ENCODE assay signal across 8 cellular contexts in the genomic region with DNA sequence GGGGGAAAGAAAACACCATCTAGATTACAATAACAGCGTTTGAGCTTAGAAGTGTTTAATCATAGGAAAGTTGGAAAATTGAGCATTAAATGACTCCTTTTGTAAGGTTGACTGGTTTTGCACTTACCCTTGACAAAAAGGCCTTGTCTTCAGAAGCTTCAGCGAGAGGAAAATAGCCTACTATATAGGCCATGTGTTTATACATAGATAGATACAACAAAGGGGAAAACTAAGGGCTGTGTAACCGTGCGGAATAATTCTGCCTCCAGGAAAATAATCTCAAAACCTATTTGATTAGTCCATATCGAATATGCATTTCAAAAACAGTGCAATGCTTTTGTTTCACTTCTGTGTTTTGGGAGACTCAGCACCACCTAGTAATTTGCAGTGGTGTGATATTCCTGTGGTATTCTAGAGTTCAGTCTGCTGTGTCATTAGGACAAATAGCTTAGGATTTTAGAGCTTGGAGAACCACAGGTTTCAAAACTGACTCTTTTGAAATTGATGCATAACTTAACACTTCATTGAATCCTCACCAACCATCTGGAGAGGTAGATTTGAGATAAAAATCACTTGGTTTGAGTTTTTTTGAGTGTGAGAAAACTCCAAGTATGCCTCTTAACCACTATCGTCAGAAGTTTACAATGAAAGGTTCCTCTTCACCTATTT. TPM values are rescaled to one million over a fixed set of nuclear protein-coding genes. Genes with fewer than 3 reads are reported as not detected.
DNase-seq lines count a peak whose midpoint lies in the region; ATAC-seq and TF ChIP-seq lines count a peak whose summit lies in the region.

No MANE protein-coding gene starts in this region.

- H3K9me1 ChIP-seq in IMR-90 (ENCODE audit: insufficient read depth, low read length): peaks cover 5% of the 10 kb centered on the region; the same call in 1 of the 2 replicates

- H4K8ac ChIP-seq in IMR-90 (ENCODE audit: low read depth in 2 of 2, low read length in 2 of 2): peak overlapping the region in 1 of 2 experiments; percentile 24; a peak in 2 of 4 replicates

- H3K18ac ChIP-seq in IMR-90 (ENCODE audit: low read depth, low read length): peak overlapping the region; percentile 20; the same call in 1 of the 2 replicates

- H2BK120ac ChIP-seq in IMR-90 (ENCODE audit: low read depth, low read length): no peak overlapping the region

- H2AFZ ChIP-seq in IMR-90 (replicated peaks; ENCODE audit: low read length, poor library complexity): no peak overlapping the region

- H3K4me3 Mint-ChIP-seq in MCF 10A (ENCODE audit: unreplicated experiment) (peak overlapping the region; percentile 81), naive B cell (peak overlapping the region; percentile 29 to 97 (median 91))
- H3K4me3 Mint-ChIP-seq in activated CD4-positive, alpha-beta T cell treated with anti-CD3 and anti-CD28 coated beads, Interleukin-2, amount 10 ng/mL, durations not matched to agents 7 days and 5 days: no peak overlapping the region

- WGBS in IMR-90 (ENCODE audit: extremely low coverage in 2 of 2, insufficient read length in 1 of 2), 2 experiments: no CpG with 5 or more reads among the region's 6 CpGs

- no peak overlapping the region for H2BK20ac ChIP-seq in IMR-90 (ENCODE audit: low read depth, low read length)

- no peak for TF ChIP-seq POLR2A in IMR-90 (IDR thresholded peaks at IDR 0.05; ENCODE audit: low read depth, low read length)

- no peaks in the 10 kb centered on the region for H3K27me3 Mint-ChIP-seq in MCF 10A (ENCODE audit: insufficient read depth, unreplicated experiment)
- no peaks in the 10 kb centered on the region for H3K27me3 Mint-ChIP-seq in naive B cell
- peaks cover 11% of the 10 kb centered on the region for H3K27me3 Mint-ChIP-seq in activated CD4-positive, alpha-beta T cell treated with anti-CD3 and anti-CD28 coated beads, Interleukin-2, amount 10 ng/mL, durations not matched to agents 7 days and 5 days

- dilution Hi-C loops in IMR-90 (cut with HindIII; ENCODE audit: low sequenced_read_pairs, unreplicated experiment): no loop called here

- peak overlapping the region; percentile 99 for H3K4me2 ChIP-seq in IMR-90 (ENCODE audit: low read depth, low read length)

- in situ Hi-C loops in IMR-90 (cut with MboI; ENCODE audit: low sequenced_read_pairs): loop anchor here (25.0 kb wide), 1 partner anchor 391 kb away; a partner anchor contains a TSS

- H3K9me3 ChIP-seq in IMR-90 (ENCODE audit: control insufficient read depth, insufficient read depth, low read length): no peaks in the 10 kb centered on the region

- intact Hi-C loops in IMR-90 (cut with micrococcal nuclease): loop anchor here (2.0 to 10.0 kb wide), 3 partner anchors 51 to 167 kb away; a partner anchor contains a TSS
- intact Hi-C loops in MCF 10A (cut with micrococcal nuclease): no loop called here

- H3K79me1 ChIP-seq in IMR-90 (ENCODE audit: low read depth in 1 of 2, low read length in 2 of 2): peaks cover 14 to 53% of the 10 kb centered on the region in 2 experiments

- no peak for TF ChIP-seq CTCF in AG09309 (IDR thresholded peaks at IDR 0.05; ENCODE audit: control insufficient read depth, insufficient read depth, low read depth, low read length, missing control alignments)
- TF ChIP-seq CTCF in IMR-90 (conservative IDR thresholded peaks at IDR 0.05; ENCODE audit: low read depth, low read length): no peak
- TF ChIP-seq CTCF in MCF 10A (IDR thresholded peaks at IDR 0.05; ENCODE audit: unreplicated experiment): no peak

- POLR2A ChIA-PET in IMR-90 (lab: Charles Lee; ENCODE audit: unreplicated experiment) (interaction anchor here (0.5 kb wide), 1 partner anchor 213 kb away, joined by 4 read pairs; no protein-coding TSS in a partner anchor), MCF 10A (lab: Yijun Ruan, JAX) (interaction anchor here (0.6 to 5.8 kb wide), 11 partner anchors 10 to 331 kb away, joined by 3 to 32 read pairs (median 3); a partner anchor contains a TSS)
- POLR2A ChIA-PET in activated CD4-positive, alpha-beta T cell treated with anti-CD3 and anti-CD28 coated beads, Interleukin-2, amount 10 ng/mL, durations not matched to agents 7 days and 5 days (lab: Charles Lee): no interaction called here

- H2BK15ac ChIP-seq in IMR-90 (ENCODE audit: low read depth, low read length): no peak overlapping the region

- H3K4me1 Mint-ChIP-seq in MCF 10A (ENCODE audit: insufficient read depth, unreplicated experiment) (peaks cover 15% of the 10 kb centered on the region), naive B cell (peaks cover 16 to 37% (median 24%) of the 10 kb centered on the region in 3 donors)
- peaks cover 50% of the 10 kb centered on the region for H3K4me1 Mint-ChIP-seq in activated CD4-positive, alpha-beta T cell treated with anti-CD3 and anti-CD28 coated beads, Interleukin-2, amount 10 ng/mL, durations not matched to agents 7 days and 5 days

- H3K9me3 Mint-ChIP-seq in MCF 10A (ENCODE audit: unreplicated experiment) (no peaks in the 10 kb centered on the region), naive B cell (no peaks in the 10 kb centered on the region)
- H3K9me3 Mint-ChIP-seq in activated CD4-positive, alpha-beta T cell treated with anti-CD3 and anti-CD28 coated beads, Interleukin-2, amount 10 ng/mL, durations not matched to agents 7 days and 5 days: no peaks in the 10 kb centered on the region

- H3K4me3 ChIP-seq in AG09309 (ENCODE audit: control insufficient read depth, low read depth, low read length): peak overlapping the region; percentile 73
- peak overlapping the region; percentile 94 for H3K4me3 ChIP-seq in IMR-90 (ENCODE audit: insufficient read depth, low read depth, low read length)

- H2AK5ac ChIP-seq in IMR-90 (ENCODE audit: low read depth, low read length): 0 out of 2 replicates have a peak overlapping the region, but pooled peaks have one; percentile 10

- no peaks in the 10 kb centered on the region for H4K20me1 ChIP-seq in IMR-90 (ENCODE audit: insufficient read depth, low read length)

- BruUV-seq in IMR-90 (replicated peaks; lab: Mats Ljungman, UMichigan): no TSS peak
- BruUV-seq in MCF 10A (replicated peaks; lab: Mats Ljungman, UMichigan): TSS peak; percentile 34

- H3K4me1 ChIP-seq in IMR-90 (ENCODE audit: control insufficient read depth, insufficient read depth, low read length): peaks cover 5% of the 10 kb centered on the region

- no peaks in the 10 kb centered on the region for H3K27me3 ChIP-seq in IMR-90 (ENCODE audit: control insufficient read depth, insufficient read depth, low read length)

- H3K9ac ChIP-seq in IMR-90 (ENCODE audit: low read depth, low read length): peak overlapping the region; percentile 45; the same call in 1 of the 2 replicates

- no peak overlapping the region for H2AK9ac ChIP-seq in IMR-90 (replicated peaks; ENCODE audit: low read depth, low read length, poor library complexity)

- ATAC-seq in IMR-90 (ENCODE audit: low read depth) (no peak), naive B cell (ENCODE audit: low read depth in 2 of 2) (no peak), HG03565 (IDR thresholded peaks at IDR 0.05; ENCODE audit: unreplicated experiment) (no peak), GM19395 (IDR thresholded peaks at IDR 0.05; ENCODE audit: unreplicated experiment) (no peak)

- peak overlapping the region; percentile 50; the same call in 1 of the 2 replicates for H3K14ac ChIP-seq in IMR-90 (replicated peaks; ENCODE audit: low read depth, low read length)

- peaks cover 7% of the 10 kb centered on the region; the same call in 1 of the 2 replicates for H3K36me3 ChIP-seq in IMR-90 (ENCODE audit: control insufficient read depth, insufficient read depth, low read length)

- no peak overlapping the region for H3K27ac ChIP-seq in IMR-90 (ENCODE audit: insufficient read depth, low read length)

- CTCF ChIA-PET in IMR-90 (lab: Yijun Ruan, JAX): interaction anchor here (1.0 kb wide), 2 partner anchors 23 to 57 kb away, joined by 3 read pairs; no protein-coding TSS in a partner anchor
- CTCF ChIA-PET in MCF 10A (lab: Yijun Ruan, JAX): interaction anchor here (0.6 to 1.8 kb wide), 8 partner anchors 11 to 543 kb away, joined by 3 to 8 read pairs (median 4); a partner anchor contains a TSS
- CTCF ChIA-PET in activated CD4-positive, alpha-beta T cell treated with anti-CD3 and anti-CD28 coated beads, Interleukin-2, amount 10 ng/mL, durations not matched to agents 7 days and 5 days (lab: Charles Lee): interaction anchor here (0.7 to 2.0 kb wide), 3 partner anchors 11 to 51 kb away, joined by 3 to 6 read pairs (median 6); no protein-coding TSS in a partner anchor

- no peak for TF ChIP-seq RAD21 in IMR-90 (IDR thresholded peaks at IDR 0.05; ENCODE audit: low read length)

- H3K36me3 Mint-ChIP-seq in MCF 10A (ENCODE audit: insufficient read depth, unreplicated experiment) (peaks cover 6% of the 10 kb centered on the region), naive B cell (no peaks in the 10 kb centered on the region)
- H3K36me3 Mint-ChIP-seq in activated CD4-positive, alpha-beta T cell treated with anti-CD3 and anti-CD28 coated beads, Interleukin-2, amount 10 ng/mL, durations not matched to agents 7 days and 5 days (ENCODE audit: low read depth): no peaks in the 10 kb centered on the region

- no peak overlapping the region for H4K5ac ChIP-seq in IMR-90 (ENCODE audit: low read depth, low read length)

- DNase-seq in AG09309 (ENCODE audit: low read depth) (peak; percentile 20), IMR-90 (no peak), MCF 10A (ENCODE audit: unreplicated experiment) (no peak), naive B cell (peak; percentile 11), NCI-H2171 (lab: John Stamatoyannopoulos, UW) (no peak)
- no peak for DNase-seq in activated CD4-positive, alpha-beta T cell treated with anti-CD3 and anti-CD28 coated beads, Interleukin-2, amount 10 ng/mL, durations not matched to agents 7 days and 5 days

- peak overlapping the region; percentile 37; the same call in 1 of the 2 replicates for H3K4ac ChIP-seq in IMR-90 (ENCODE audit: low read depth, low read length)

- H3K27ac Mint-ChIP-seq in MCF 10A (ENCODE audit: low read depth, unreplicated experiment) (peak overlapping the region; percentile 63), naive B cell (peak overlapping the region in 5 of 6 donors; percentile 28 to 94 (median 81))
- no peak overlapping the region for H3K27ac Mint-ChIP-seq in activated CD4-positive, alpha-beta T cell treated with anti-CD3 and anti-CD28 coated beads, Interleukin-2, amount 10 ng/mL, durations not matched to agents 7 days and 5 days

- peak overlapping the region; percentile 57 for H3K56ac ChIP-seq in IMR-90 (ENCODE audit: extremely low read depth, insufficient read depth, low read length)

- peak overlapping the region; percentile 7 for H2BK5ac ChIP-seq in IMR-90 (ENCODE audit: low read depth, low read length, poor library complexity, severe bottlenecking)

- H3K23ac ChIP-seq in IMR-90 (ENCODE audit: low read depth, low read length): peak overlapping the region; percentile 73

- H4K91ac ChIP-seq in IMR-90 (ENCODE audit: insufficient read depth, low read depth, low read length): no peak overlapping the region

RNA-seq across cellular contexts. Expression of a gene that starts 1.8 kb away (rescaled TPM):
- total RNA-seq in IMR-90 (2012; rRNA removed) (6.6 and 7.5 TPM in 2 replicates), MCF 10A (2022) (4.4 and 4.7 TPM in 2 replicates)
- polyA plus RNA-seq in IMR-90 (2012; rRNA removed) (7.7 and 8.3 TPM in 2 replicates), naive B cell (ENCODE audit: low read depth in 6 of 6) (1 to 10 TPM in 1 of 6 donors, under 1 TPM in 4, not detected in 1; 0.54 to 1.5 (median 0.83) TPM)
- polyA plus RNA-seq in IMR-90 (2012; cell fraction: cytosol; rRNA removed): 2.2 and 2.4 TPM in 2 replicates
- 2.2 and 3.0 TPM in 2 replicates for polyA plus RNA-seq in IMR-90 (2012; cell fraction: nucleus; rRNA removed; ENCODE audit: low replicate concordance)
- total RNA-seq in activated CD4-positive, alpha-beta T cell treated with anti-CD3 and anti-CD28 coated beads, Interleukin-2, amount 10 ng/mL, durations not matched to agents 7 days and 5 days: 1 to 10 TPM; 2.0 to 2.4 TPM

RNA-seq across cellular contexts. Expression of a gene that starts 55.3 kb away (rescaled TPM):
- total RNA-seq in IMR-90 (2012; rRNA removed) (30.3 and 30.6 TPM in 2 replicates), MCF 10A (2022) (18.3 and 20.4 TPM in 2 replicates)
- polyA plus RNA-seq in IMR-90 (2012; rRNA removed) (23.0 and 27.0 TPM in 2 replicates), naive B cell (ENCODE audit: low read depth in 6 of 6) (1 to 10 TPM; 6.8 to 9.0 (median 8.1) TPM)
- 7.5 and 10.5 TPM in 2 replicates for polyA plus RNA-seq in IMR-90 (2012; cell fraction: cytosol; rRNA removed)
- polyA plus RNA-seq in IMR-90 (2012; cell fraction: nucleus; rRNA removed; ENCODE audit: low replicate concordance): 5.1 and 22.2 TPM in 2 replicates
- 10 to 100 TPM; 16.1 to 16.5 TPM for total RNA-seq in activated CD4-positive, alpha-beta T cell treated with anti-CD3 and anti-CD28 coated beads, Interleukin-2, amount 10 ng/mL, durations not matched to agents 7 days and 5 days

Comparison
In these comparisons a context has a peak if more than half of its experiments do, and no peak if none do; other contexts are left out.
1. DNase-seq: peak in AG09309 (single experiment) and naive B cell (single experiment); none in IMR-90 (single experiment), MCF 10A (single experiment), NCI-H2171 (single experiment) and activated CD4-positive, alpha-beta T cell treated with anti-CD3 and anti-CD28 coated beads, Interleukin-2, amount 10 ng/mL, durations not matched to agents 7 days and 5 days (single experiment).